ENCODE assay signal across 2 cellular contexts in the genomic region with DNA sequence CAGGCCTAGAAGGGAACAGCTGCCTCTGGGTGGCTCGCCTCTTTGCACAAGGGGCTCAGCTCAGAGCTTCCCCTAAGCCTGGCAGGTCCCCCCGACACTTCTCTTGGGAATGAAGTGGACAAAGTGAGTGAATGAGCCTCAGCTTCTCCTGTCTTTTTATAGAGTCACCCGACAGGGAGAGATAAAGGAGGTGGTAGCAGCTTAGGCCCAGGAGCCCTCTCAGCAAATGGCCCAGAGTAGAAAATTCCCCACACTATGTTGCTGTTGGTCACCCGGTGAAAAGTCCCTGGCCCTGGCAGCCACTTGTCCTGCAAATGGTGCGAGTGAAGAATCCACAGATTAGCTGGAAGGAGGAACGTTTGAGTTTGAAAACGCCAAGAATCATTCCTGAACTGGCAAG.
TF ChIP-seq lines count a peak whose summit lies in the region.

No MANE protein-coding gene starts in this region.

TF ChIP-seq in SK-N-SH, 30 proteins besides CTCF, POLR2A, EP300 and RAD21 (continued from another document):
- TF ChIP-seq, protein P1, sequence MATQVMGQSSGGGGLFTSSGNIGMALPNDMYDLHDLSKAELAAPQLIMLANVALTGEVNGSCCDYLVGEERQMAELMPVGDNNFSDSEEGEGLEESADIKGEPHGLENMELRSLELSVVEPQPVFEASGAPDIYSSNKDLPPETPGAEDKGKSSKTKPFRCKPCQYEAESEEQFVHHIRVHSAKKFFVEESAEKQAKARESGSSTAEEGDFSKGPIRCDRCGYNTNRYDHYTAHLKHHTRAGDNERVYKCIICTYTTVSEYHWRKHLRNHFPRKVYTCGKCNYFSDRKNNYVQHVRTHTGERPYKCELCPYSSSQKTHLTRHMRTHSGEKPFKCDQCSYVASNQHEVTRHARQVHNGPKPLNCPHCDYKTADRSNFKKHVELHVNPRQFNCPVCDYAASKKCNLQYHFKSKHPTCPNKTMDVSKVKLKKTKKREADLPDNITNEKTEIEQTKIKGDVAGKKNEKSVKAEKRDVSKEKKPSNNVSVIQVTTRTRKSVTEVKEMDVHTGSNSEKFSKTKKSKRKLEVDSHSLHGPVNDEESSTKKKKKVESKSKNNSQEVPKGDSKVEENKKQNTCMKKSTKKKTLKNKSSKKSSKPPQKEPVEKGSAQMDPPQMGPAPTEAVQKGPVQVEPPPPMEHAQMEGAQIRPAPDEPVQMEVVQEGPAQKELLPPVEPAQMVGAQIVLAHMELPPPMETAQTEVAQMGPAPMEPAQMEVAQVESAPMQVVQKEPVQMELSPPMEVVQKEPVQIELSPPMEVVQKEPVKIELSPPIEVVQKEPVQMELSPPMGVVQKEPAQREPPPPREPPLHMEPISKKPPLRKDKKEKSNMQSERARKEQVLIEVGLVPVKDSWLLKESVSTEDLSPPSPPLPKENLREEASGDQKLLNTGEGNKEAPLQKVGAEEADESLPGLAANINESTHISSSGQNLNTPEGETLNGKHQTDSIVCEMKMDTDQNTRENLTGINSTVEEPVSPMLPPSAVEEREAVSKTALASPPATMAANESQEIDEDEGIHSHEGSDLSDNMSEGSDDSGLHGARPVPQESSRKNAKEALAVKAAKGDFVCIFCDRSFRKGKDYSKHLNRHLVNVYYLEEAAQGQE (IDR thresholded peaks at IDR 0.05; ENCODE audit: low read depth, low read length), result no peak
- TF ChIP-seq POLR2AphosphoS5 (IDR thresholded peaks at IDR 0.05; ENCODE audit: low read depth, low read length) (no peak), EZH2phosphoT487 (IDR thresholded peaks at IDR 0.05; ENCODE audit: borderline replicate concordance, low read depth) (no peak), TCF12 (IDR thresholded peaks at IDR 0.05) (no peak), ELF1 (IDR thresholded peaks at IDR 0.05) (no peak), JUND (IDR thresholded peaks at IDR 0.05) (no peak), CHD2 (IDR thresholded peaks at IDR 0.05; ENCODE audit: low read length, partially characterized antibody) (no peak)
- TF ChIP-seq, protein P2, sequence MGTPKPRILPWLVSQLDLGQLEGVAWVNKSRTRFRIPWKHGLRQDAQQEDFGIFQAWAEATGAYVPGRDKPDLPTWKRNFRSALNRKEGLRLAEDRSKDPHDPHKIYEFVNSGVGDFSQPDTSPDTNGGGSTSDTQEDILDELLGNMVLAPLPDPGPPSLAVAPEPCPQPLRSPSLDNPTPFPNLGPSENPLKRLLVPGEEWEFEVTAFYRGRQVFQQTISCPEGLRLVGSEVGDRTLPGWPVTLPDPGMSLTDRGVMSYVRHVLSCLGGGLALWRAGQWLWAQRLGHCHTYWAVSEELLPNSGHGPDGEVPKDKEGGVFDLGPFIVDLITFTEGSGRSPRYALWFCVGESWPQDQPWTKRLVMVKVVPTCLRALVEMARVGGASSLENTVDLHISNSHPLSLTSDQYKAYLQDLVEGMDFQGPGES (IDR thresholded peaks at IDR 0.05; ENCODE audit: low read depth, low read length), result no peak

TF ChIP-seq in SK-N-SH treated with all-trans-retinoic acid at 6 μM for 48 hours, 23 proteins besides CTCF, POLR2A, EP300 and RAD21 (continued from another document):
- TF ChIP-seq, protein P3, sequence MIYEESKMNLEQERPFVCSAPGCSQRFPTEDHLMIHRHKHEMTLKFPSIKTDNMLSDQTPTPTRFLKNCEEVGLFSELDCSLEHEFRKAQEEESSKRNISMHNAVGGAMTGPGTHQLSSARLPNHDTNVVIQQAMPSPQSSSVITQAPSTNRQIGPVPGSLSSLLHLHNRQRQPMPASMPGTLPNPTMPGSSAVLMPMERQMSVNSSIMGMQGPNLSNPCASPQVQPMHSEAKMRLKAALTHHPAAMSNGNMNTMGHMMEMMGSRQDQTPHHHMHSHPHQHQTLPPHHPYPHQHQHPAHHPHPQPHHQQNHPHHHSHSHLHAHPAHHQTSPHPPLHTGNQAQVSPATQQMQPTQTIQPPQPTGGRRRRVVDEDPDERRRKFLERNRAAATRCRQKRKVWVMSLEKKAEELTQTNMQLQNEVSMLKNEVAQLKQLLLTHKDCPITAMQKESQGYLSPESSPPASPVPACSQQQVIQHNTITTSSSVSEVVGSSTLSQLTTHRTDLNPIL (CRISPR knock-in tag; IDR thresholded peaks at IDR 0.05; ENCODE audit: low read depth), result no peak
- TF ChIP-seq, protein P4, sequence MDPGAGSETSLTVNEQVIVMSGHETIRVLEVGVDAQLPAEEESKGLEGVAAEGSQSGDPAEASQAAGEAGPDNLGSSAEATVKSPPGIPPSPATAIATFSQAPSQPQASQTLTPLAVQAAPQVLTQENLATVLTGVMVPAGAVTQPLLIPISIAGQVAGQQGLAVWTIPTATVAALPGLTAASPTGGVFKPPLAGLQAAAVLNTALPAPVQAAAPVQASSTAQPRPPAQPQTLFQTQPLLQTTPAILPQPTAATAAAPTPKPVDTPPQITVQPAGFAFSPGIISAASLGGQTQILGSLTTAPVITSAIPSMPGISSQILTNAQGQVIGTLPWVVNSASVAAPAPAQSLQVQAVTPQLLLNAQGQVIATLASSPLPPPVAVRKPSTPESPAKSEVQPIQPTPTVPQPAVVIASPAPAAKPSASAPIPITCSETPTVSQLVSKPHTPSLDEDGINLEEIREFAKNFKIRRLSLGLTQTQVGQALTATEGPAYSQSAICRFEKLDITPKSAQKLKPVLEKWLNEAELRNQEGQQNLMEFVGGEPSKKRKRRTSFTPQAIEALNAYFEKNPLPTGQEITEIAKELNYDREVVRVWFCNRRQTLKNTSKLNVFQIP (CRISPR knock-in tag; IDR thresholded peaks at IDR 0.05; ENCODE audit: borderline replicate concordance, low read depth), result no peak
- TF ChIP-seq GLIS3 (CRISPR knock-in tag; IDR thresholded peaks at IDR 0.05), result no peak
